8 cellular contexts compared by ENCODE assay signal in genomic region chr15:70528270-70528706, GRCh38.
A peak's percentile ranks its signal among the peaks of the same experiment; 100 is the strongest.
DNase-seq lines count a peak whose midpoint lies in the region; ATAC-seq and TF ChIP-seq lines count a peak whose summit lies in the region.

No MANE protein-coding gene starts in this region.

- ATAC-seq in HG02571 (IDR thresholded peaks at IDR 0.05; ENCODE audit: unreplicated experiment): peak; percentile 63
- ATAC-seq in GM18517 (IDR thresholded peaks at IDR 0.05; ENCODE audit: unreplicated experiment): no peak

- DNase-seq in GM12865 (ENCODE audit: low read depth) (peak; percentile 83), NCI-H2196 (lab: John Stamatoyannopoulos, UW; ENCODE audit: unreplicated experiment) (peak; percentile 69), kidney tubule cell (ENCODE audit: low spot score) (peak; percentile 54), NCI-H146 treated with DMSO at 0.1 percent for 48 hours (lab: John Stamatoyannopoulos, UW; ENCODE audit: unreplicated experiment) (no peak), NCI-H524 (lab: John Stamatoyannopoulos, UW) (no peak)
- peak; percentile 46 for DNase-seq in activated CD8-positive, alpha-beta memory T cell treated with anti-CD3 and anti-CD28 coated beads, Interleukin-2, amount 50 U/mL, for 4 hours

- TF ChIP-seq CTCF in GM12865 (IDR thresholded peaks at IDR 0.05; ENCODE audit: insufficient read depth, low read depth, low read length, missing control alignments): no peak

- H3K4me3 ChIP-seq in GM12865 (ENCODE audit: low read depth, low read length): no peak overlapping the region

Comparison
In these comparisons a context has a peak if more than half of its experiments do, and no peak if none do; other contexts are left out.
1. DNase-seq: peak in GM12865 (single experiment), NCI-H2196 (single experiment), activated CD8-positive, alpha-beta memory T cell treated with anti-CD3 and anti-CD28 coated beads, Interleukin-2, amount 50 U/mL, for 4 hours (single experiment) and kidney tubule cell (single experiment); none in NCI-H146 treated with DMSO at 0.1 percent for 48 hours (single experiment) and NCI-H524 (0 of 2).